ENCODE assay signal across 10 cellular contexts in the genomic region with DNA sequence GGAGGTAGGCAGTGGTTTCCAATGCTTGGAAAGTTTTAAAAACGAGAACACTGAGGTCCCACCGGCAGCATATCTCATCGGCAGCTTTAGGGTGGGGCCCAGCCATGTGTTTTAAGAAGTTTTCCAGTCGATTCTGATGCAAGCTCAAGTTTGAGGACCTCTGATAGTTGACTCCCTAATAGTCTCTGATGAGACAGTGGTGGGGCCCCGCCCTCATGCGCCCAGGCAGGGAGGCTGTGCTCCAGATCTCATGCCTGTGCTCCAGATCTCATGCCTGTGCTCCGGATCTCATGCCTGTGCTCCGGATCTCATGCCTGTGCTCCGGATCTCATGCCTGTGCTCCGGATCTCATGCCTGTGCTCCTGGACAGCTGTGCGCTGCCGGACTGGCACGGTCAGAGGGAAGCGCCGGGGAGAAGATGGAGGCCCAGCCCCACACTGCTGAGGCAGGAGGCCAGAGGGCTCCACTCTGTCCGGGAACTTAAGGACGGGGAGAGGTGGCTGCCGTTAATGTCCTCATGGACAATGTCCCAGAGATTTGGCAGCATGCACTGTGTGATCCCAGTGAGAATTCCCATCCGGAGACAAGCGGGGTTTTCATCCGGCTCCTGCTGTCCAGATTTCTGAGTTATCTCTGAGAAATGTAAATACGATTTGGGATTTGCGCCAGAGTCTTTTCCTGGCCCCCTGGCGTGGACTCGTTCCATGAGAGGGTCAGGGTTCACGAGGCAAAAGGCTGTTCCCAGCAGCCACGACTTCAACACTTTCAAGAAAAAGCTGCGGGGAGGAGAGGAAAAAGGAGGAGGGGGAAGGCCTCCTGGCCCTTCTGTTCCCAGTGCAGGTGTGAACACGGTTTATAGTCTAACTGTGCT. TPM values are rescaled to one million over a fixed set of nuclear protein-coding genes. Genes with fewer than 3 reads are reported as not detected.
DNase-seq lines count a peak whose midpoint lies in the region; ATAC-seq and TF ChIP-seq lines count a peak whose summit lies in the region.
"Had no signal": no experiment of that assay in that cellular context is flagged by ENCODE, and none has a peak within 500 bp of the region (broad histone marks: within the 10 kb centered on the region; RNA-seq: fewer than 3 reads in every experiment).

No MANE protein-coding gene starts in this region.

- H3K9ac ChIP-seq in PC-3 (ENCODE audit: low read length) (no peak overlapping the region), duodenal mucosa (ENCODE audit: low read depth in 1 of 2, low read length in 2 of 2) (peak overlapping the region in 1 of 2 donors; percentile 25)

- peaks cover 8% of the 10 kb centered on the region for H3K79me2 ChIP-seq in PC-3 (ENCODE audit: low read length)
- peaks cover 12% of the 10 kb centered on the region for H3K79me2 ChIP-seq in PC-9 (ENCODE audit: low read depth)

- no peaks in the 10 kb centered on the region for H3K27me3 ChIP-seq in PC-3 (ENCODE audit: low read length)
- no peaks in the 10 kb centered on the region for H3K27me3 ChIP-seq in duodenal mucosa (ENCODE audit: control insufficient read depth in 1 of 2, insufficient read depth in 2 of 2, low read length in 2 of 2)
- no peaks in the 10 kb centered on the region for H3K27me3 ChIP-seq in lung (ENCODE audit: control insufficient read depth, insufficient read depth)
- no peaks in the 10 kb centered on the region for H3K27me3 ChIP-seq in tibial nerve
- no peaks in the 10 kb centered on the region for H3K27me3 ChIP-seq in PC-9 (ENCODE audit: insufficient read depth, low read depth)

- H3F3A ChIP-seq in PC-3 (ENCODE audit: low read length, unreplicated experiment) (peaks cover 8% of the 10 kb centered on the region), PC-9 (ENCODE audit: insufficient read depth, low read depth) (peaks cover 68% of the 10 kb centered on the region)

- peaks cover 17% of the 10 kb centered on the region for H4K20me1 ChIP-seq in PC-3 (ENCODE audit: low read length)
- peaks cover 47% of the 10 kb centered on the region for H4K20me1 ChIP-seq in PC-9 (ENCODE audit: insufficient read depth)

- H3K9me2 ChIP-seq in PC-3 (replicated peaks; ENCODE audit: low read length) (no peaks in the 10 kb centered on the region), PC-9 (ENCODE audit: insufficient read depth) (no peaks in the 10 kb centered on the region)

- BruUV-seq in PC-3 (replicated peaks; lab: Mats Ljungman, UMichigan) (no TSS peak), PC-9 (replicated peaks; lab: Mats Ljungman, UMichigan) (no TSS peak)

- POLR2A ChIA-PET in PC-3 (lab: Charles Lee; ENCODE audit: unreplicated experiment) (no interaction called here), PC-9 (lab: Charles Lee; ENCODE audit: unreplicated experiment) (no interaction called here)

- H3K9me3 ChIP-seq in PC-3 (ENCODE audit: low read length): no peaks in the 10 kb centered on the region
- H3K9me3 ChIP-seq in duodenal mucosa (ENCODE audit: control insufficient read depth in 1 of 2, low read length in 2 of 2): no peaks in the 10 kb centered on the region
- no peaks in the 10 kb centered on the region for H3K9me3 ChIP-seq in lung (ENCODE audit: control insufficient read depth in 2 of 2, insufficient read depth in 1 of 2, low read length in 1 of 2)
- H3K9me3 ChIP-seq in tibial nerve: no peaks in the 10 kb centered on the region
- no peaks in the 10 kb centered on the region for H3K9me3 ChIP-seq in PC-9 (ENCODE audit: insufficient read depth, low read depth)

- peak in 1 of 2 donors; percentile 29 for TF ChIP-seq EP300 in tibial nerve (IDR thresholded peaks at IDR 0.05)

- peak in 1 of 2 donors; percentile 15 for TF ChIP-seq POLR2A in tibial nerve (IDR thresholded peaks at IDR 0.05)

- DNase-seq in PC-3 (peak; percentile 24), lung (ENCODE audit: low spot score) (peak; percentile 37), tibial nerve (ENCODE audit: low spot score in 2 of 2) (peak; percentile 35 to 40), NCI-H2029 (lab: John Stamatoyannopoulos, UW) (no peak), PC-9 (no peak), NCI-H774 (lab: John Stamatoyannopoulos, UW) (no peak)
- DNase-seq: activated naive CD4-positive, alpha-beta T cell treated with anti-CD3 and anti-CD28 coated beads, Interleukin-2, amount 50 U/mL, for 16 hours; T1000 had no signal

- peaks cover 9% of the 10 kb centered on the region for H3K4me1 ChIP-seq in PC-3 (ENCODE audit: insufficient read depth, low read length)
- H3K4me1 ChIP-seq in duodenal mucosa (ENCODE audit: control insufficient read depth in 1 of 2, insufficient read depth in 2 of 2, low read length in 2 of 2): peaks cover 13 to 20% of the 10 kb centered on the region in 2 donors
- peaks cover 0 to 12% of the 10 kb centered on the region in 2 donors for H3K4me1 ChIP-seq in lung (ENCODE audit: control insufficient read depth in 2 of 2, insufficient read depth in 2 of 2, low read length in 2 of 2)
- peaks cover 0 to 17% (median 0%) of the 10 kb centered on the region in 4 donors for H3K4me1 ChIP-seq in tibial nerve
- H3K4me1 ChIP-seq in PC-9 (replicated peaks; ENCODE audit: insufficient read depth): no peaks in the 10 kb centered on the region

- TF ChIP-seq CTCF in PC-3 (conservative IDR thresholded peaks at IDR 0.05; ENCODE audit: low read depth, low read length) (no peak), lung (IDR thresholded peaks at IDR 0.05; ENCODE audit: control extremely low read depth, extremely low read depth) (no peak), tibial nerve (IDR thresholded peaks at IDR 0.05) (no peak), PC-9 (conservative IDR thresholded peaks at IDR 0.05) (no peak)

- H3K27ac ChIP-seq in PC-3 (ENCODE audit: low read length) (no peak overlapping the region), duodenal mucosa (ENCODE audit: low read depth, low read length) (peak overlapping the region; percentile 61), lung (ENCODE audit: low read depth in 1 of 2, low read length in 1 of 2) (peak overlapping the region; percentile 35 to 78), tibial nerve (peak overlapping the region; percentile 1 to 81 (median 78)), PC-9 (no peak overlapping the region)

- no peak overlapping the region for H3K4me3 ChIP-seq in PC-3 (ENCODE audit: low read length)
- peak overlapping the region; percentile 35 to 48 for H3K4me3 ChIP-seq in duodenal mucosa (ENCODE audit: low read depth in 1 of 2, low read length in 2 of 2)
- no peak overlapping the region for H3K4me3 ChIP-seq in lung
- H3K4me3 ChIP-seq in tibial nerve: peak overlapping the region in 2 of 4 donors; percentile 16 to 28
- H3K4me3 ChIP-seq in PC-9: no peak overlapping the region

- WGBS in lung, 2 donors: 50 to 67% methylated on average over 29 of the region's 29 CpGs
- 34 to 57% methylated on average over 18 to 29 of the region's 29 CpGs for WGBS in tibial nerve, 2 donors

- H2AFZ ChIP-seq in PC-3 (ENCODE audit: low read length) (no peak overlapping the region), PC-9 (no peak overlapping the region)

- ATAC-seq in PC-3: peak; percentile 18
- ATAC-seq in lung (ENCODE audit: insufficient read depth, low FRiP score): peak; percentile 48
- ATAC-seq in GM19324 (IDR thresholded peaks at IDR 0.05; ENCODE audit: low FRiP score, unreplicated experiment): no peak

- intact Hi-C loops in PC-3 (cut with micrococcal nuclease): no loop called here
- intact Hi-C loops in PC-9 (cut with micrococcal nuclease; ENCODE audit: unreplicated experiment): no loop called here

- peaks cover 25% of the 10 kb centered on the region for H3K36me3 ChIP-seq in PC-3 (ENCODE audit: low read depth, low read length)
- H3K36me3 ChIP-seq in duodenal mucosa (ENCODE audit: control insufficient read depth in 1 of 2, insufficient read depth in 2 of 2, low read length in 2 of 2): peaks cover 14 to 25% of the 10 kb centered on the region in 2 donors
- H3K36me3 ChIP-seq in lung (ENCODE audit: control insufficient read depth in 2 of 2, insufficient read depth in 2 of 2, low read length in 2 of 2): peaks cover 15 to 18% of the 10 kb centered on the region in 2 donors
- peaks cover 0 to 50% (median 4%) of the 10 kb centered on the region in 3 donors for H3K36me3 ChIP-seq in tibial nerve
- peaks cover 31% of the 10 kb centered on the region for H3K36me3 ChIP-seq in PC-9 (ENCODE audit: low read depth)

- no peak overlapping the region for H3K4me2 ChIP-seq in PC-3 (ENCODE audit: low read length)
- H3K4me2 ChIP-seq in PC-9: no peak overlapping the region

- CTCF ChIA-PET in PC-3 (lab: Charles Lee) (no interaction called here), PC-9 (lab: Charles Lee) (no interaction called here)

RNA-seq across cellular contexts. Expression of gene COLEC11, which starts 9.4 kb away (rescaled TPM):
- total RNA-seq in PC-3 (2014; rRNA removed) (0.44 TPM in 1 of 2 replicates, not detected in the other), lung (1 to 10 TPM in 1 of 2 donors, under 1 TPM in 1; 0.71 to 2.0 TPM), tibial nerve (1 to 10 TPM in 2 of 4 donors, under 1 TPM in 1, not detected in 1; 0.66 to 6.7 (median 1.6) TPM), PC-9 (2021) (2.4 and 4.6 TPM in 2 replicates)
- polyA plus RNA-seq in lung: 1 to 10 TPM; 1.9 to 3.7 TPM

RNA-seq across cellular contexts. Expression of gene RPS7, which starts 10.4 kb away (rescaled TPM):
- total RNA-seq in PC-3 (2014; rRNA removed) (1,408 and 1,694 TPM in 2 replicates), lung (1,000 to 10,000 TPM; 1,011 to 1,210 TPM), tibial nerve (1,000 to 10,000 TPM; 2,343 to 3,332 (median 3,117) TPM), PC-9 (2021) (1,333 and 1,707 TPM in 2 replicates)
- polyA plus RNA-seq in lung: 1,000 to 10,000 TPM; 1,447 to 3,656 TPM

RNA-seq across cellular contexts. Expression of gene RNASEH1, which starts 27.3 kb away (rescaled TPM):
- 44.5 and 51.1 TPM in 2 replicates for total RNA-seq in PC-3 (2014; rRNA removed)
- 10 to 100 TPM; 13.2 to 24.5 TPM for total RNA-seq in lung
- 10 to 100 TPM in 1 of 2 donors, 1 to 10 TPM in 1; 9.6 to 17.3 TPM for polyA plus RNA-seq in lung
- 10 to 100 TPM; 21.6 to 31.0 (median 26.1) TPM for total RNA-seq in tibial nerve
- 28.4 and 31.0 TPM in 2 replicates for total RNA-seq in PC-9 (2021)

Comparison
In these comparisons a context has a peak if more than half of its experiments do, and no peak if none do; other contexts are left out.
1. DNase-seq: peak in PC-3 (single experiment), lung (single experiment) and tibial nerve (2 of 2); none in NCI-H2029 (single experiment), PC-9 (0 of 2) and NCI-H774 (single experiment).
2. H3K27ac ChIP-seq: peak in duodenal mucosa (single experiment), lung (2 of 2) and tibial nerve (4 of 4); none in PC-3 (single experiment) and PC-9 (single experiment).
3. H3K4me3 ChIP-seq: peak in duodenal mucosa (2 of 2); none in PC-3 (single experiment), lung (single experiment) and PC-9 (single experiment).